1 cellular context compared by ENCODE assay signal in genomic region chr18:36167692-36168218, GRCh38.
TF ChIP-seq lines count a peak whose summit lies in the region.

No MANE protein-coding gene starts in this region.

TF ChIP-seq in endothelial cell of umbilical vein, 7 proteins besides CTCF, POLR2A, EP300 and RAD21:
- no peak for TF ChIP-seq GATA2 (IDR thresholded peaks at IDR 0.05; ENCODE audit: insufficient read depth, insufficient read length, low read depth, low read length)
TF ChIP-seq in endothelial cell of umbilical vein: peak in this region for 0.
